ENCODE assay signal across 1 cellular context in the genomic region with DNA sequence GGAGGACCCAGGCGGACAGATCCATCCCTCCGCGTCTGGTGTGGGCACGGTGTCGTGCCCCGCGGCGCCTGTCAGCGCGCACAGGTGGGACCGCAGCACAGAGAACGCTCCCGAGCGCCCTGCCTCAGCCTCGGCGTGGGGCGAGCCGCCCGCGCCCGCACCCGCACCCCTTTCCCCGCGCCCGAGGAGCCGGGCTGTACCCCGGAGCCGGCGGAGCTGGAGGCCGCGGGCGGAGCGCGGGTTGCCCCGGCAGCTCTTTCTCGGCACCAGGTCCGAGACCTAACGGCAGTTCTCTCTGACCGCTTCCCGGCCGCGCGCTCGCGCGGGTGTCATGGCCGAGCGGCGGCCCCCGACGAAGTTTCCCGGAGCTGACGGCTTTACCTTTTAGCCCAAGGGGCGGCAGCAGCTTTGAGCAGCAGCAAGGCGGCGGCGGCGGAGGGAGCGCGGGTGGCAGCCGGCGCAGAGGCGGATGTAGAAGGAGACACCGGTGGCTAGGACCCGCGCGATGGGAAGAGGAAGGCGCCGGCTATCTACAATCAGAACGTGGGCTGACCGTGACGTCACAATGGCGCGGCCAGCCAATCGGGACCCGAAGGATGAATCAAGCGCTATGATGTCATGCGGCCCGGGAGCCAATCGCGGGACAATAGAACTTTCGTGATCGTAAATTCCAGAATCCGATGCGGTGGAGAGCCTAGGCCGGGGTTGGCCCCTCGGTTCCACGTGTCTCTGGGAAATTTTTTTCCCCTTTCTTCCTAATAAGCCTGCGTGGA.
TF ChIP-seq lines count a peak whose summit lies in the region.

A gene with protein sequence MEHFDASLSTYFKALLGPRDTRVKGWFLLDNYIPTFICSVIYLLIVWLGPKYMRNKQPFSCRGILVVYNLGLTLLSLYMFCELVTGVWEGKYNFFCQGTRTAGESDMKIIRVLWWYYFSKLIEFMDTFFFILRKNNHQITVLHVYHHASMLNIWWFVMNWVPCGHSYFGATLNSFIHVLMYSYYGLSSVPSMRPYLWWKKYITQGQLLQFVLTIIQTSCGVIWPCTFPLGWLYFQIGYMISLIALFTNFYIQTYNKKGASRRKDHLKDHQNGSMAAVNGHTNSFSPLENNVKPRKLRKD (minus strand): TSS at position 515 of the 773 bp plus-strand sequence. CDS start 53,251 bp downstream, outside the sequence.

TF ChIP-seq in HepG2, 621 proteins besides CTCF, POLR2A, EP300 and RAD21 (continued from another document and continues in another):
- TF ChIP-seq, protein P1, sequence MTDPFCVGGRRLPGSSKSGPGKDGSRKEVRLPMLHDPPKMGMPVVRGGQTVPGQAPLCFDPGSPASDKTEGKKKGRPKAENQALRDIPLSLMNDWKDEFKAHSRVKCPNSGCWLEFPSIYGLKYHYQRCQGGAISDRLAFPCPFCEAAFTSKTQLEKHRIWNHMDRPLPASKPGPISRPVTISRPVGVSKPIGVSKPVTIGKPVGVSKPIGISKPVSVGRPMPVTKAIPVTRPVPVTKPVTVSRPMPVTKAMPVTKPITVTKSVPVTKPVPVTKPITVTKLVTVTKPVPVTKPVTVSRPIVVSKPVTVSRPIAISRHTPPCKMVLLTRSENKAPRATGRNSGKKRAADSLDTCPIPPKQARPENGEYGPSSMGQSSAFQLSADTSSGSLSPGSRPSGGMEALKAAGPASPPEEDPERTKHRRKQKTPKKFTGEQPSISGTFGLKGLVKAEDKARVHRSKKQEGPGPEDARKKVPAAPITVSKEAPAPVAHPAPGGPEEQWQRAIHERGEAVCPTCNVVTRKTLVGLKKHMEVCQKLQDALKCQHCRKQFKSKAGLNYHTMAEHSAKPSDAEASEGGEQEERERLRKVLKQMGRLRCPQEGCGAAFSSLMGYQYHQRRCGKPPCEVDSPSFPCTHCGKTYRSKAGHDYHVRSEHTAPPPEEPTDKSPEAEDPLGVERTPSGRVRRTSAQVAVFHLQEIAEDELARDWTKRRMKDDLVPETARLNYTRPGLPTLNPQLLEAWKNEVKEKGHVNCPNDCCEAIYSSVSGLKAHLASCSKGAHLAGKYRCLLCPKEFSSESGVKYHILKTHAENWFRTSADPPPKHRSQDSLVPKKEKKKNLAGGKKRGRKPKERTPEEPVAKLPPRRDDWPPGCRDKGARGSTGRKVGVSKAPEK (CRISPR knock-in tag; IDR thresholded peaks at IDR 0.05; ENCODE audit: borderline replicate concordance) = 0 out of 2 replicates have a peak, but pooled peaks have one; percentile 87
- TF ChIP-seq ZMYM2 (CRISPR knock-in tag; IDR thresholded peaks at IDR 0.05) = peak; percentile 90
- no peak for TF ChIP-seq PRMT3 (CRISPR knock-in tag; IDR thresholded peaks at IDR 0.05; ENCODE audit: borderline replicate concordance, low read depth)
- TF ChIP-seq ZNF563 (CRISPR knock-in tag; IDR thresholded peaks at IDR 0.05) = peak; percentile 85
- TF ChIP-seq, protein P2, sequence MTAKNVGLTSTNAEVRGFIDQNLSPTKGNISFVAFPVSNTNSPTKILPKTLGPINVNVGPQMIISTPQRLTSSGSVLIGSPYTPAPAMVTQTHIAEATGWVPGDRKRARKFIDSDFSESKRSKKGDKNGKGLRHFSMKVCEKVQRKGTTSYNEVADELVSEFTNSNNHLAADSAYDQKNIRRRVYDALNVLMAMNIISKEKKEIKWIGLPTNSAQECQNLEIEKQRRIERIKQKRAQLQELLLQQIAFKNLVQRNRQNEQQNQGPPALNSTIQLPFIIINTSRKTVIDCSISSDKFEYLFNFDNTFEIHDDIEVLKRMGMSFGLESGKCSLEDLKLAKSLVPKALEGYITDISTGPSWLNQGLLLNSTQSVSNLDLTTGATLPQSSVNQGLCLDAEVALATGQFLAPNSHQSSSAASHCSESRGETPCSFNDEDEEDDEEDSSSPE (CRISPR knock-in tag; IDR thresholded peaks at IDR 0.05) = no peak; the same call in 1 of the 2 replicates
- TF ChIP-seq ZNF160 (CRISPR knock-in tag; IDR thresholded peaks at IDR 0.05) = peak; percentile 50; the same call in 1 of the 2 replicates
- TF ChIP-seq HOXA7 (CRISPR knock-in tag; IDR thresholded peaks at IDR 0.05) = no peak
- 0 out of 2 replicates have a peak, but pooled peaks have one; percentile 12 for TF ChIP-seq RELA (CRISPR knock-in tag; IDR thresholded peaks at IDR 0.05)
- TF ChIP-seq, protein P3, sequence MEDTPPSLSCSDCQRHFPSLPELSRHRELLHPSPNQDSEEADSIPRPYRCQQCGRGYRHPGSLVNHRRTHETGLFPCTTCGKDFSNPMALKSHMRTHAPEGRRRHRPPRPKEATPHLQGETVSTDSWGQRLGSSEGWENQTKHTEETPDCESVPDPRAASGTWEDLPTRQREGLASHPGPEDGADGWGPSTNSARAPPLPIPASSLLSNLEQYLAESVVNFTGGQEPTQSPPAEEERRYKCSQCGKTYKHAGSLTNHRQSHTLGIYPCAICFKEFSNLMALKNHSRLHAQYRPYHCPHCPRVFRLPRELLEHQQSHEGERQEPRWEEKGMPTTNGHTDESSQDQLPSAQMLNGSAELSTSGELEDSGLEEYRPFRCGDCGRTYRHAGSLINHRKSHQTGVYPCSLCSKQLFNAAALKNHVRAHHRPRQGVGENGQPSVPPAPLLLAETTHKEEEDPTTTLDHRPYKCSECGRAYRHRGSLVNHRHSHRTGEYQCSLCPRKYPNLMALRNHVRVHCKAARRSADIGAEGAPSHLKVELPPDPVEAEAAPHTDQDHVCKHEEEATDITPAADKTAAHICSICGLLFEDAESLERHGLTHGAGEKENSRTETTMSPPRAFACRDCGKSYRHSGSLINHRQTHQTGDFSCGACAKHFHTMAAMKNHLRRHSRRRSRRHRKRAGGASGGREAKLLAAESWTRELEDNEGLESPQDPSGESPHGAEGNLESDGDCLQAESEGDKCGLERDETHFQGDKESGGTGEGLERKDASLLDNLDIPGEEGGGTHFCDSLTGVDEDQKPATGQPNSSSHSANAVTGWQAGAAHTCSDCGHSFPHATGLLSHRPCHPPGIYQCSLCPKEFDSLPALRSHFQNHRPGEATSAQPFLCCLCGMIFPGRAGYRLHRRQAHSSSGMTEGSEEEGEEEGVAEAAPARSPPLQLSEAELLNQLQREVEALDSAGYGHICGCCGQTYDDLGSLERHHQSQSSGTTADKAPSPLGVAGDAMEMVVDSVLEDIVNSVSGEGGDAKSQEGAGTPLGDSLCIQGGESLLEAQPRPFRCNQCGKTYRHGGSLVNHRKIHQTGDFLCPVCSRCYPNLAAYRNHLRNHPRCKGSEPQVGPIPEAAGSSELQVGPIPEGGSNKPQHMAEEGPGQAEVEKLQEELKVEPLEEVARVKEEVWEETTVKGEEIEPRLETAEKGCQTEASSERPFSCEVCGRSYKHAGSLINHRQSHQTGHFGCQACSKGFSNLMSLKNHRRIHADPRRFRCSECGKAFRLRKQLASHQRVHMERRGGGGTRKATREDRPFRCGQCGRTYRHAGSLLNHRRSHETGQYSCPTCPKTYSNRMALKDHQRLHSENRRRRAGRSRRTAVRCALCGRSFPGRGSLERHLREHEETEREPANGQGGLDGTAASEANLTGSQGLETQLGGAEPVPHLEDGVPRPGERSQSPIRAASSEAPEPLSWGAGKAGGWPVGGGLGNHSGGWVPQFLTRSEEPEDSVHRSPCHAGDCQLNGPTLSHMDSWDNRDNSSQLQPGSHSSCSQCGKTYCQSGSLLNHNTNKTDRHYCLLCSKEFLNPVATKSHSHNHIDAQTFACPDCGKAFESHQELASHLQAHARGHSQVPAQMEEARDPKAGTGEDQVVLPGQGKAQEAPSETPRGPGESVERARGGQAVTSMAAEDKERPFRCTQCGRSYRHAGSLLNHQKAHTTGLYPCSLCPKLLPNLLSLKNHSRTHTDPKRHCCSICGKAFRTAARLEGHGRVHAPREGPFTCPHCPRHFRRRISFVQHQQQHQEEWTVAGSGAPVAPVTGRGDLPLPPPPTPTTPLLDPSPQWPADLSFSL (CRISPR knock-in tag; IDR thresholded peaks at IDR 0.05) = 0 out of 2 replicates have a peak, but pooled peaks have one; percentile 35
- TF ChIP-seq, protein P4, sequence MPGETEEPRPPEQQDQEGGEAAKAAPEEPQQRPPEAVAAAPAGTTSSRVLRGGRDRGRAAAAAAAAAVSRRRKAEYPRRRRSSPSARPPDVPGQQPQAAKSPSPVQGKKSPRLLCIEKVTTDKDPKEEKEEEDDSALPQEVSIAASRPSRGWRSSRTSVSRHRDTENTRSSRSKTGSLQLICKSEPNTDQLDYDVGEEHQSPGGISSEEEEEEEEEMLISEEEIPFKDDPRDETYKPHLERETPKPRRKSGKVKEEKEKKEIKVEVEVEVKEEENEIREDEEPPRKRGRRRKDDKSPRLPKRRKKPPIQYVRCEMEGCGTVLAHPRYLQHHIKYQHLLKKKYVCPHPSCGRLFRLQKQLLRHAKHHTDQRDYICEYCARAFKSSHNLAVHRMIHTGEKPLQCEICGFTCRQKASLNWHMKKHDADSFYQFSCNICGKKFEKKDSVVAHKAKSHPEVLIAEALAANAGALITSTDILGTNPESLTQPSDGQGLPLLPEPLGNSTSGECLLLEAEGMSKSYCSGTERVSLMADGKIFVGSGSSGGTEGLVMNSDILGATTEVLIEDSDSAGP (CRISPR knock-in tag; IDR thresholded peaks at IDR 0.05; ENCODE audit: borderline replicate concordance) = peak; percentile 56; the same call in 1 of the 2 replicates
- TF ChIP-seq, protein P5, sequence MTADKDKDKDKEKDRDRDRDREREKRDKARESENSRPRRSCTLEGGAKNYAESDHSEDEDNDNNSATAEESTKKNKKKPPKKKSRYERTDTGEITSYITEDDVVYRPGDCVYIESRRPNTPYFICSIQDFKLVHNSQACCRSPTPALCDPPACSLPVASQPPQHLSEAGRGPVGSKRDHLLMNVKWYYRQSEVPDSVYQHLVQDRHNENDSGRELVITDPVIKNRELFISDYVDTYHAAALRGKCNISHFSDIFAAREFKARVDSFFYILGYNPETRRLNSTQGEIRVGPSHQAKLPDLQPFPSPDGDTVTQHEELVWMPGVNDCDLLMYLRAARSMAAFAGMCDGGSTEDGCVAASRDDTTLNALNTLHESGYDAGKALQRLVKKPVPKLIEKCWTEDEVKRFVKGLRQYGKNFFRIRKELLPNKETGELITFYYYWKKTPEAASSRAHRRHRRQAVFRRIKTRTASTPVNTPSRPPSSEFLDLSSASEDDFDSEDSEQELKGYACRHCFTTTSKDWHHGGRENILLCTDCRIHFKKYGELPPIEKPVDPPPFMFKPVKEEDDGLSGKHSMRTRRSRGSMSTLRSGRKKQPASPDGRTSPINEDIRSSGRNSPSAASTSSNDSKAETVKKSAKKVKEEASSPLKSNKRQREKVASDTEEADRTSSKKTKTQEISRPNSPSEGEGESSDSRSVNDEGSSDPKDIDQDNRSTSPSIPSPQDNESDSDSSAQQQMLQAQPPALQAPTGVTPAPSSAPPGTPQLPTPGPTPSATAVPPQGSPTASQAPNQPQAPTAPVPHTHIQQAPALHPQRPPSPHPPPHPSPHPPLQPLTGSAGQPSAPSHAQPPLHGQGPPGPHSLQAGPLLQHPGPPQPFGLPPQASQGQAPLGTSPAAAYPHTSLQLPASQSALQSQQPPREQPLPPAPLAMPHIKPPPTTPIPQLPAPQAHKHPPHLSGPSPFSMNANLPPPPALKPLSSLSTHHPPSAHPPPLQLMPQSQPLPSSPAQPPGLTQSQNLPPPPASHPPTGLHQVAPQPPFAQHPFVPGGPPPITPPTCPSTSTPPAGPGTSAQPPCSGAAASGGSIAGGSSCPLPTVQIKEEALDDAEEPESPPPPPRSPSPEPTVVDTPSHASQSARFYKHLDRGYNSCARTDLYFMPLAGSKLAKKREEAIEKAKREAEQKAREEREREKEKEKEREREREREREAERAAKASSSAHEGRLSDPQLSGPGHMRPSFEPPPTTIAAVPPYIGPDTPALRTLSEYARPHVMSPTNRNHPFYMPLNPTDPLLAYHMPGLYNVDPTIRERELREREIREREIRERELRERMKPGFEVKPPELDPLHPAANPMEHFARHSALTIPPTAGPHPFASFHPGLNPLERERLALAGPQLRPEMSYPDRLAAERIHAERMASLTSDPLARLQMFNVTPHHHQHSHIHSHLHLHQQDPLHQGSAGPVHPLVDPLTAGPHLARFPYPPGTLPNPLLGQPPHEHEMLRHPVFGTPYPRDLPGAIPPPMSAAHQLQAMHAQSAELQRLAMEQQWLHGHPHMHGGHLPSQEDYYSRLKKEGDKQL (CRISPR knock-in tag; IDR thresholded peaks at IDR 0.05; ENCODE audit: low read depth) = 0 out of 2 replicates have a peak, but pooled peaks have one; percentile 15
- TF ChIP-seq, protein P6, sequence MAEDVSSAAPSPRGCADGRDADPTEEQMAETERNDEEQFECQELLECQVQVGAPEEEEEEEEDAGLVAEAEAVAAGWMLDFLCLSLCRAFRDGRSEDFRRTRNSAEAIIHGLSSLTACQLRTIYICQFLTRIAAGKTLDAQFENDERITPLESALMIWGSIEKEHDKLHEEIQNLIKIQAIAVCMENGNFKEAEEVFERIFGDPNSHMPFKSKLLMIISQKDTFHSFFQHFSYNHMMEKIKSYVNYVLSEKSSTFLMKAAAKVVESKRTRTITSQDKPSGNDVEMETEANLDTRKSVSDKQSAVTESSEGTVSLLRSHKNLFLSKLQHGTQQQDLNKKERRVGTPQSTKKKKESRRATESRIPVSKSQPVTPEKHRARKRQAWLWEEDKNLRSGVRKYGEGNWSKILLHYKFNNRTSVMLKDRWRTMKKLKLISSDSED (CRISPR knock-in tag; IDR thresholded peaks at IDR 0.05) = no peak
- TF ChIP-seq ZFP36L1 (CRISPR knock-in tag; IDR thresholded peaks at IDR 0.05) = no peak; the same call in 1 of the 2 replicates
- no peak for TF ChIP-seq THYN1 (CRISPR knock-in tag; IDR thresholded peaks at IDR 0.05; ENCODE audit: borderline replicate concordance, low read depth)
- peak; percentile 19; the same call in 1 of the 2 replicates for TF ChIP-seq ZNF20 (CRISPR knock-in tag; IDR thresholded peaks at IDR 0.05)
- no peak for TF ChIP-seq ATAD3A (CRISPR knock-in tag; IDR thresholded peaks at IDR 0.05)
- no peak for TF ChIP-seq MIXL1 (CRISPR knock-in tag; IDR thresholded peaks at IDR 0.05)
- TF ChIP-seq ZNF737 (CRISPR knock-in tag; IDR thresholded peaks at IDR 0.05; ENCODE audit: borderline replicate concordance) = no peak
- TF ChIP-seq HDAC2 (CRISPR knock-in tag; IDR thresholded peaks at IDR 0.05) = peak; percentile 69
- no peak for TF ChIP-seq DPF2 (CRISPR knock-in tag; IDR thresholded peaks at IDR 0.05; ENCODE audit: borderline replicate concordance, low read depth)
- peak; percentile 46; the same call in 1 of the 2 replicates for TF ChIP-seq MAZ (IDR thresholded peaks at IDR 0.05; ENCODE audit: borderline replicate concordance, low read depth, low read length)
- 0 out of 2 replicates have a peak, but pooled peaks have one; percentile 31 for TF ChIP-seq MAZ (CRISPR knock-in tag; IDR thresholded peaks at IDR 0.05; ENCODE audit: low read depth)
